In the genomic region with DNA sequence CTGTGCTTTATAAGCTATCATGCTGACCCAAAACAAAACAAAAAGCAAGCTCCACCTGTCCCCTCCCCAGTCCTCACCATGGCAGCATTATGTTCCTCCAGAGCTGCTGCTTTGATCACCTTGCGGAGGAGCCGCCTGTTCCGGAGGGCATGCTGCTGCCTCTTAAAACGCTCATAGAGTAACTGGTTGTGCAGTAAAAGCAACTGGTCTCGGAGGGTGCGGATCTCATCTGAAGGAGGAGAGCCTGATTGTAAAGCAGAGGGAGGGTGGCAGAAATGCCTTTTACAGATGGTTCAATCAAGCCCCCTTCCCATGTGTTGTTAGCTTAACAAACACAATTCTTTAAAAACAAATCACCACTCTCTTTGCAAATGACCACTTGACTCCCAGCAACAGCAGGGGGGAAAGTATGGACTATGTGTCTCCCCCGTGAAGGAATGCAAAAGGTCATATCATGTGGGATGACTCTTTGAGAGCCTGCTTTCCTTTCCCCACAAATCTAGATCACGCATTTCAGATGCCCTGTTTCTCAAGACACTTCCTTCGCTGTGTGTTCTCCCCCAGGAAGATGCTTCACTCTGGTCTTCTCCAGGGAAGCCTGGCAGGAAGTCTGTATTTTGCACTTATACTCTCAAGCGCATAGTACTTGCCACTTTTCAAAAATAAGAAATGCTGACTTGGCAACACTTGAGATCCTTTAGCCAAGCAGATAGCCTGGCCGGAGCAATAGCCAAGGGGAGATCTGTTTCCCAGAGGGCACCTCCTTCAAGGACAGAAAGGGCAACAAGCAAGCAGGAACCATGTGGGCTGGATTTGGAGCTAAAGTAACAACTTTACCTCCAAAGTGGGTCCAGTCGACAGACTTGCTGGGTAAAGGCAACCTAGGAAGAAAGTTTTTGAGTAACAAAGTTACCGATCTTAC, we compare ENCODE assay signal across 1 cellular context.
TF ChIP-seq lines count a peak whose summit lies in the region.

No MANE protein-coding gene starts in this region.

TF ChIP-seq in K562, 482 proteins besides CTCF, POLR2A, EP300 and RAD21:
- TF ChIP-seq MAFG (tag; conservative IDR thresholded peaks at IDR 0.05): peak; percentile 67
- no peak for TF ChIP-seq ZNF41 (CRISPR knock-in tag; conservative IDR thresholded peaks at IDR 0.05)
- peak; percentile 84 for TF ChIP-seq MAFK (IDR thresholded peaks at IDR 0.05; ENCODE audit: low read length)
- no peak for TF ChIP-seq ZNF436 (CRISPR knock-in tag; IDR thresholded peaks at IDR 0.05)
- TF ChIP-seq ZSCAN29 (IDR thresholded peaks at IDR 0.05): no peak
- TF ChIP-seq CBFA2T3 (IDR thresholded peaks at IDR 0.05): no peak
- no peak for TF ChIP-seq TRIM24 (IDR thresholded peaks at IDR 0.05)
- peak; percentile 83 for TF ChIP-seq MAFF (IDR thresholded peaks at IDR 0.05; ENCODE audit: low read length)
- peak; percentile 78 for TF ChIP-seq C11orf30 (IDR thresholded peaks at IDR 0.05; ENCODE audit: low read depth)
- TF ChIP-seq ZNF316 (IDR thresholded peaks at IDR 0.05): peak; percentile 86
